In the genomic region with DNA sequence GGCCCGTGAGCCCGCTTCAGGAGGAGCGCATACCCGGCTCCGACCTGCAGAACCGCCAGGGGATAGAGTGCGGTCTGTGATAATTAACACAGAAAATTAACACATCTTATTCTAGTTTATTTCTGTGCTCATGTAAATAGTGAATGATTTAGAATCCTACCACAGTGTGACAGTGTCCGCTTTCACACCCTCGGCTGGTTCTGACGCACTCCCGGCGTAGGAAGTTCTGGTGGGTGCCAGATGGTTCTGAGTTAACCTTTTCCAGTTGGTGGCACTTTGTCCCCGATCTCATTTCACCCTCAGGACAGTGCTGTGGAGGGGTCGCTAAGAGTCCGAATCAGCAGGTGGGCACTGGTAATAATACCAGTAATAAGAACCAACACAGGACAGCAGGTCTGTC, we compare ENCODE assay signal across 11 cellular contexts. TPM values are rescaled to one million over a fixed set of nuclear protein-coding genes. Genes with fewer than 3 reads are reported as not detected.
"Had no signal": no experiment of that assay in that cellular context is flagged by ENCODE, and none has a peak within 500 bp of the region (broad histone marks: within the 10 kb centered on the region; RNA-seq: fewer than 3 reads in every experiment).

No MANE protein-coding gene starts in this region.

- FAIRE-seq: HepG2, HTR-8/SVneo, K562 had no signal

- DNase-seq: IMR-90, KBM-7, KG1 had no signal

- H3K27ac ChIP-seq: HL-60, KMS-11 had no signal

- H3K9me3 Mint-ChIP-seq: IgD-negative memory B cell had no signal

- ATAC-seq: HepG2 had no signal

- H3K4me2 ChIP-seq: KMS-11 had no signal

- H3K27ac Mint-ChIP-seq: IgD-negative memory B cell had no signal

- H3K4me3 ChIP-seq: K562 had no signal

RNA-seq across cellular contexts. Expression of a gene that starts 28.3 kb away (rescaled TPM):
- total RNA-seq: HepG2, HT-29, HT1080, IMR-90, K562 had no signal
- polyA plus RNA-seq: HepG2, IgD-negative memory B cell, IMR-90, K562 had no signal
